1 cellular context compared by ENCODE assay signal in genomic region chr22:24525416-24526037, GRCh38.
A peak's percentile ranks its signal among the peaks of the same experiment; 100 is the strongest.
TF ChIP-seq lines count a peak whose summit lies in the region.

No MANE protein-coding gene starts in this region.

TF ChIP-seq in GM12878, 131 proteins besides CTCF, POLR2A, EP300 and RAD21 (continued from another document and continues in another):
- no peak for TF ChIP-seq IRF5 (IDR thresholded peaks at IDR 0.05; ENCODE audit: borderline replicate concordance)
- TF ChIP-seq FOXK2 (IDR thresholded peaks at IDR 0.05), result no peak
- TF ChIP-seq HSF1 (IDR thresholded peaks at IDR 0.05; ENCODE audit: low read depth, low read length), result no peak; the same call in 1 of the 2 replicates
- no peak for TF ChIP-seq GATAD2B (conservative IDR thresholded peaks at IDR 0.05; ENCODE audit: low read depth)
- TF ChIP-seq ZNF687 (IDR thresholded peaks at IDR 0.05), result peak; percentile 69; the same call in 1 of the 2 replicates
- TF ChIP-seq TCF3 (IDR thresholded peaks at IDR 0.05; ENCODE audit: borderline replicate concordance, insufficient read depth, low read depth, low read length), result no peak
- 0 out of 2 replicates have a peak, but pooled peaks have one; percentile 39 for TF ChIP-seq CREM (IDR thresholded peaks at IDR 0.05; ENCODE audit: low read depth)
- no peak for TF ChIP-seq RCOR1 (conservative IDR thresholded peaks at IDR 0.05; ENCODE audit: low read depth, low read length)
- no peak for TF ChIP-seq ATF2 (IDR thresholded peaks at IDR 0.05; ENCODE audit: low read length)
- TF ChIP-seq ETV6 (conservative IDR thresholded peaks at IDR 0.05 in 1 of 2, IDR thresholded peaks at IDR 0.05 in 1 of 2; ENCODE audit: borderline replicate concordance in 1 of 2, low read depth in 1 of 2), result no peak
- TF ChIP-seq ZZZ3 (IDR thresholded peaks at IDR 0.05; ENCODE audit: control insufficient read depth, insufficient read length, low read depth), result no peak
- no peak for TF ChIP-seq CHD4 (IDR thresholded peaks at IDR 0.05)
- peak; percentile 61 for TF ChIP-seq YY1 (IDR thresholded peaks at IDR 0.05; ENCODE audit: low read depth, low read length)
- peak; percentile 85 for TF ChIP-seq NR2C1 (IDR thresholded peaks at IDR 0.05)
- no peak for TF ChIP-seq SP1 (IDR thresholded peaks at IDR 0.05; ENCODE audit: low read depth, low read length)
- TF ChIP-seq E4F1 (IDR thresholded peaks at IDR 0.05; ENCODE audit: borderline replicate concordance, partially characterized antibody), result no peak
- TF ChIP-seq RUNX3 (IDR thresholded peaks at IDR 0.05; ENCODE audit: low read length), result peak; percentile 47
- TF ChIP-seq CHD1 (IDR thresholded peaks at IDR 0.05; ENCODE audit: low read depth, low read length), result no peak
- no peak for TF ChIP-seq ZNF592 (IDR thresholded peaks at IDR 0.05)
- peak; percentile 72; the same call in 1 of the 2 replicates for TF ChIP-seq IRF4 (IDR thresholded peaks at IDR 0.05; ENCODE audit: low read depth, low read length)
- TF ChIP-seq E2F4 (IDR thresholded peaks at IDR 0.05; ENCODE audit: low read depth, low read length), result no peak
- TF ChIP-seq POU2F2 (IDR thresholded peaks at IDR 0.05; ENCODE audit: borderline replicate concordance, low read depth, low read length), result 0 out of 3 replicates have a peak, but pooled peaks have one; percentile 56
- TF ChIP-seq USF2 (IDR thresholded peaks at IDR 0.05; ENCODE audit: borderline replicate concordance, low read depth, low read length), result no peak
- no peak for TF ChIP-seq NFXL1 (IDR thresholded peaks at IDR 0.05; ENCODE audit: borderline replicate concordance)
- TF ChIP-seq TCF7 (IDR thresholded peaks at IDR 0.05; ENCODE audit: borderline replicate concordance), result no peak
- peak; percentile 6 to 44; a peak in 1 of 4 replicates for TF ChIP-seq BHLHE40 (IDR thresholded peaks at IDR 0.05; ENCODE audit: borderline replicate concordance in 1 of 2, low read depth in 2 of 2, low read length in 1 of 2)
- no peak for TF ChIP-seq MTA2 (IDR thresholded peaks at IDR 0.05; ENCODE audit: low read depth)
- 0 out of 2 replicates have a peak, but pooled peaks have one; percentile 58 for TF ChIP-seq JUND (IDR thresholded peaks at IDR 0.05; ENCODE audit: low read depth, low read length)
- TF ChIP-seq HDAC6 (IDR thresholded peaks at IDR 0.05; ENCODE audit: unreplicated experiment), result no peak
- TF ChIP-seq DPF2 (IDR thresholded peaks at IDR 0.05), result peak; percentile 40; the same call in 1 of the 2 replicates
- TF ChIP-seq ATF7 (IDR thresholded peaks at IDR 0.05; ENCODE audit: low read depth), result no peak
- 0 out of 2 replicates have a peak, but pooled peaks have one; percentile 11 for TF ChIP-seq JUNB (IDR thresholded peaks at IDR 0.05)
- TF ChIP-seq STAT3 (IDR thresholded peaks at IDR 0.05; ENCODE audit: low read depth, low read length), result no peak
- peak; percentile 95 for TF ChIP-seq SMC3 (IDR thresholded peaks at IDR 0.05; ENCODE audit: borderline replicate concordance, low read length)
- no peak for TF ChIP-seq SIN3A (IDR thresholded peaks at IDR 0.05; ENCODE audit: low read depth, low read length)
- TF ChIP-seq IKZF1 (conservative IDR thresholded peaks at IDR 0.05), result no peak; the same call in 1 of the 2 replicates
- TF ChIP-seq ZBTB40 (IDR thresholded peaks at IDR 0.05; ENCODE audit: borderline replicate concordance), result no peak
